In genomic region chr5:134504629-134505300, GRCh38 we compare ENCODE assay signal across 13 cellular contexts. TPM values are rescaled to one million over a fixed set of nuclear protein-coding genes. Genes with fewer than 3 reads are reported as not detected.
A peak's percentile ranks its signal among the peaks of the same experiment; 100 is the strongest.
DNase-seq lines count a peak whose midpoint lies in the region; ATAC-seq and TF ChIP-seq lines count a peak whose summit lies in the region.
"Had no signal": no experiment of that assay in that cellular context is flagged by ENCODE, and none has a peak within 500 bp of the region (broad histone marks: within the 10 kb centered on the region; RNA-seq: fewer than 3 reads in every experiment).

No MANE protein-coding gene starts in this region.

- no peak for ATAC-seq in CD4-positive, alpha-beta T cell (ENCODE audit: poor library complexity)
- no peak for ATAC-seq in GM21619 (IDR thresholded peaks at IDR 0.05; ENCODE audit: unreplicated experiment)
- ATAC-seq: mucosa of descending colon; stimulated activated naive CD8-positive, alpha-beta T cell treated with anti-CD3 and anti-CD28 coated beads, Interleukin-15, Interleukin-2, amounts not matched to agents 100 U/mL and 50 U/mL, for 24 hours had no signal

- H3K4me3 ChIP-seq in AG04450 (ENCODE audit: low read depth, low read length) (no peak overlapping the region), parathyroid adenoma (ENCODE audit: low read depth, low read length) (no peak overlapping the region), testis (no peak overlapping the region)
- H3K4me3 ChIP-seq: mucosa of descending colon, prostate gland had no signal

- 89 to 91% methylated on average over 12 of the region's 12 CpGs for WGBS in testis, 2 donors

- H3K27ac ChIP-seq in AG04450 (ENCODE audit: low read depth, low read length) (peak overlapping the region; percentile 98), parathyroid adenoma (peak overlapping the region; percentile 72), testis (no peak overlapping the region)
- no peak overlapping the region for H3K27ac ChIP-seq in CD4-positive, alpha-beta T cell (ENCODE audit: low read depth, low read length)

- no peak overlapping the region for H3K9ac ChIP-seq in parathyroid adenoma

- CTCF ChIA-PET in AG04450 (lab: Charles Lee) = no interaction called here
- CTCF ChIA-PET in CD4-positive, alpha-beta T cell (lab: Charles Lee) = no interaction called here

- intact Hi-C loops in CD4-positive, alpha-beta T cell (cut with DNase I, micrococcal nuclease) = no loop called here
- intact Hi-C loops in activated T-helper 2 cell treated with anti-CD3 and anti-CD28 coated beads, Interferon-gamma antibody, Interleukin-2, Interleukin-4, amounts not matched to agents 10 μg/mL and 5 μg/mL and 100 μg/mL, durations not matched to agents 14 hours and 24 hours and 36 hours (cut with micrococcal nuclease) = no loop called here
- intact Hi-C loops in CD14-positive monocyte (cut with micrococcal nuclease) (no loop called here), testis (cut with DNase I; ENCODE audit: low total_unique reads) (no loop called here)

- H3K27me3 ChIP-seq in AG04450 (ENCODE audit: control insufficient read depth, insufficient read depth, low read length) (no peaks in the 10 kb centered on the region), parathyroid adenoma (ENCODE audit: control insufficient read depth, insufficient read depth, low read length) (no peaks in the 10 kb centered on the region), testis (no peaks in the 10 kb centered on the region)
- H3K27me3 ChIP-seq in CD4-positive, alpha-beta T cell (ENCODE audit: control insufficient read depth, insufficient read depth, low read length) = no peaks in the 10 kb centered on the region

- TF ChIP-seq CTCF in AG04450 (IDR thresholded peaks at IDR 0.05; ENCODE audit: low read depth, low read length) (no peak), parathyroid adenoma (IDR thresholded peaks at IDR 0.05) (no peak), CD14-positive monocyte (IDR thresholded peaks at IDR 0.05) (no peak), testis (IDR thresholded peaks at IDR 0.05) (no peak)
- no peak for TF ChIP-seq CTCF in CD4-positive, alpha-beta T cell (IDR thresholded peaks at IDR 0.05)

- H2AFZ ChIP-seq in parathyroid adenoma = no peak overlapping the region

- DNase-seq in AG04450 (ENCODE audit: low read depth, low spot score) = no peak
- DNase-seq in CD4-positive, alpha-beta T cell = no peak
- DNase-seq in activated T-helper 2 cell treated with anti-CD3 and anti-CD28 coated beads, Interferon-gamma antibody, Interleukin-2, Interleukin-4, amounts not matched to agents 10 μg/mL and 5 μg/mL and 100 μg/mL, durations not matched to agents 14 hours and 24 hours and 36 hours (ENCODE audit: low spot score) = no peak
- no peak for DNase-seq in CD14-positive monocyte (ENCODE audit: low spot score)
- DNase-seq in testis = no peak
- DNase-seq: activated CD4-positive, alpha-beta T cell treated with anti-CD3 and anti-CD28 coated beads, Interleukin-2, amount 50 U/mL, for 1 hour; stimulated activated CD4-positive, alpha-beta T cell treated with anti-CD3 and anti-CD28 coated beads, Interleukin-4, amount 100 ng/mL, for 24 hours; stimulated activated naive CD8-positive, alpha-beta T cell treated with anti-CD3 and anti-CD28 coated beads, Interleukin-15, Interleukin-2, amounts not matched to agents 100 U/mL and 50 U/mL, for 24 hours; SW 1271 had no signal

- H3K9me3 ChIP-seq in AG04450 (ENCODE audit: control insufficient read depth, insufficient read depth, low read length) (peaks cover 3% of the 10 kb centered on the region; the same call in 1 of the 2 replicates), parathyroid adenoma (ENCODE audit: control insufficient read depth, low read length) (no peaks in the 10 kb centered on the region), testis (no peaks in the 10 kb centered on the region)
- no peaks in the 10 kb centered on the region for H3K9me3 ChIP-seq in CD4-positive, alpha-beta T cell (ENCODE audit: control insufficient read depth, low read length)
- H3K9me3 ChIP-seq: mucosa of descending colon, prostate gland had no signal

- H3K27me3 Mint-ChIP-seq in CD4-positive, alpha-beta T cell = no peaks in the 10 kb centered on the region
- no peaks in the 10 kb centered on the region for H3K27me3 Mint-ChIP-seq in activated T-helper 2 cell treated with anti-CD3 and anti-CD28 coated beads, Interferon-gamma antibody, Interleukin-2, Interleukin-4, amounts not matched to agents 10 μg/mL and 5 μg/mL and 100 μg/mL, durations not matched to agents 14 hours and 24 hours and 36 hours (ENCODE audit: low read depth)
- H3K27me3 Mint-ChIP-seq in CD14-positive monocyte (ENCODE audit: low read depth in 3 of 3) = peaks cover 0 to 6% (median 1%) of the 10 kb centered on the region in 3 donors

- no peak for TF ChIP-seq POLR2A in testis (IDR thresholded peaks at IDR 0.05)

- no peaks in the 10 kb centered on the region for H3K36me3 Mint-ChIP-seq in CD4-positive, alpha-beta T cell (ENCODE audit: low read depth)
- H3K36me3 Mint-ChIP-seq in activated T-helper 2 cell treated with anti-CD3 and anti-CD28 coated beads, Interferon-gamma antibody, Interleukin-2, Interleukin-4, amounts not matched to agents 10 μg/mL and 5 μg/mL and 100 μg/mL, durations not matched to agents 14 hours and 24 hours and 36 hours (ENCODE audit: low read depth) = no peaks in the 10 kb centered on the region
- H3K36me3 Mint-ChIP-seq in CD14-positive monocyte = no peaks in the 10 kb centered on the region

- H3K4me2 ChIP-seq in parathyroid adenoma (ENCODE audit: low read length) = no peak overlapping the region

- H3K36me3 ChIP-seq in parathyroid adenoma (ENCODE audit: control insufficient read depth, insufficient read depth, low read length) (no peaks in the 10 kb centered on the region), testis (ENCODE audit: low read depth, missing control alignments) (no peaks in the 10 kb centered on the region)
- H3K36me3 ChIP-seq: prostate gland had no signal

- H3K4me1 ChIP-seq in parathyroid adenoma (peaks cover 10% of the 10 kb centered on the region), testis (peaks cover 8% of the 10 kb centered on the region)
- H3K4me1 ChIP-seq: prostate gland had no signal

- H3K4me3 Mint-ChIP-seq in CD4-positive, alpha-beta T cell = no peak overlapping the region
- H3K4me3 Mint-ChIP-seq in activated T-helper 2 cell treated with anti-CD3 and anti-CD28 coated beads, Interferon-gamma antibody, Interleukin-2, Interleukin-4, amounts not matched to agents 10 μg/mL and 5 μg/mL and 100 μg/mL, durations not matched to agents 14 hours and 24 hours and 36 hours (ENCODE audit: low read depth) = no peak overlapping the region
- H3K4me3 Mint-ChIP-seq in CD14-positive monocyte = no peak overlapping the region

- POLR2A ChIA-PET in AG04450 (lab: Yijun Ruan, JAX) = no interaction called here
- POLR2A ChIA-PET in CD4-positive, alpha-beta T cell (lab: Charles Lee) = interaction anchor here (0.6 kb wide), 1 partner anchor 25 kb away, joined by 3 read pairs; no protein-coding TSS in a partner anchor

- peak overlapping the region; percentile 84 for H3K27ac Mint-ChIP-seq in CD4-positive, alpha-beta T cell
- peak overlapping the region; percentile 99 for H3K27ac Mint-ChIP-seq in activated T-helper 2 cell treated with anti-CD3 and anti-CD28 coated beads, Interferon-gamma antibody, Interleukin-2, Interleukin-4, amounts not matched to agents 10 μg/mL and 5 μg/mL and 100 μg/mL, durations not matched to agents 14 hours and 24 hours and 36 hours
- H3K27ac Mint-ChIP-seq in CD14-positive monocyte = peak overlapping the region in 1 of 7 donors; percentile 73

- no peaks in the 10 kb centered on the region for H3K79me2 ChIP-seq in parathyroid adenoma

- no peaks in the 10 kb centered on the region for H3K9me3 Mint-ChIP-seq in CD4-positive, alpha-beta T cell
- H3K9me3 Mint-ChIP-seq in activated T-helper 2 cell treated with anti-CD3 and anti-CD28 coated beads, Interferon-gamma antibody, Interleukin-2, Interleukin-4, amounts not matched to agents 10 μg/mL and 5 μg/mL and 100 μg/mL, durations not matched to agents 14 hours and 24 hours and 36 hours = no peaks in the 10 kb centered on the region
- no peaks in the 10 kb centered on the region for H3K9me3 Mint-ChIP-seq in CD14-positive monocyte

- peaks cover 15% of the 10 kb centered on the region for H3K4me1 Mint-ChIP-seq in CD4-positive, alpha-beta T cell (ENCODE audit: low read depth)
- peaks cover 47% of the 10 kb centered on the region for H3K4me1 Mint-ChIP-seq in activated T-helper 2 cell treated with anti-CD3 and anti-CD28 coated beads, Interferon-gamma antibody, Interleukin-2, Interleukin-4, amounts not matched to agents 10 μg/mL and 5 μg/mL and 100 μg/mL, durations not matched to agents 14 hours and 24 hours and 36 hours (ENCODE audit: low read depth)
- peaks cover 23% of the 10 kb centered on the region for H3K4me1 Mint-ChIP-seq in CD14-positive monocyte

RNA-seq across cellular contexts. Expression of gene JADE2, which starts 20.7 kb away (rescaled TPM):
- polyA plus RNA-seq in AG04450 (2011; rRNA removed) = 12.4 and 13.2 TPM in 2 replicates
- polyA minus RNA-seq in AG04450 (2011; rRNA and poly(A)+ RNA removed) = 31.0 and 32.7 TPM in 2 replicates
- 100 to 1,000 TPM; 120 to 124 TPM for total RNA-seq in CD4-positive, alpha-beta T cell
- total RNA-seq in activated T-helper 2 cell treated with anti-CD3 and anti-CD28 coated beads, Interferon-gamma antibody, Interleukin-2, Interleukin-4, amounts not matched to agents 10 μg/mL and 5 μg/mL and 100 μg/mL, durations not matched to agents 14 hours and 24 hours and 36 hours = 76.8 and 81.2 TPM in 2 replicates
- polyA plus RNA-seq in CD14-positive monocyte = 1 to 10 TPM; 2.1 to 3.1 TPM
- total RNA-seq in testis = 10 to 100 TPM; 54.5 to 67.2 TPM
- 26.0 TPM for polyA plus RNA-seq in testis (ENCODE audit: insufficient read depth, low read depth, low replicate concordance)

Comparison
In these comparisons a context has a peak if more than half of its experiments do, and no peak if none do; other contexts are left out.
1. H3K27ac ChIP-seq: peak in AG04450 (single experiment) and parathyroid adenoma (single experiment); none in CD4-positive, alpha-beta T cell (single experiment) and testis (0 of 2).